In genomic region chr3:6791161-6791560, GRCh38 we compare ENCODE assay signal across 22 cellular contexts.
DNase-seq lines count a peak whose midpoint lies in the region; ATAC-seq, FAIRE-seq and TF ChIP-seq lines count a peak whose summit lies in the region.
"Had no signal": no experiment of that assay in that cellular context is flagged by ENCODE, and none has a peak within 500 bp of the region (broad histone marks: within the 10 kb centered on the region; RNA-seq: fewer than 3 reads in every experiment).

No MANE protein-coding gene starts in this region.

- no peak overlapping the region for H3K27ac Mint-ChIP-seq in T-helper 2 cell treated with Interferon-gamma antibody and Interleukin-4, amounts not matched to agents 5 μg/mL and 100 μg/mL, for 36 hours
- no peak overlapping the region for H3K27ac Mint-ChIP-seq in activated T-cell treated with anti-CD3 and anti-CD28 coated beads, Interleukin-2, amount 50 U/mL, for 72 hours
- H3K27ac Mint-ChIP-seq in immature natural killer cell: no peak overlapping the region
- no peak overlapping the region for H3K27ac Mint-ChIP-seq in stimulated activated effector memory CD8-positive, alpha-beta T cell treated with anti-CD3 and anti-CD28 coated beads, Interleukin-12 subunit alpha, Interleukin-12 subunit beta, amount 100 ng/mL, for 72 hours
- H3K27ac Mint-ChIP-seq: activated naive CD8-positive, alpha-beta T cell treated with anti-CD3 and anti-CD28 coated beads, Interleukin-2, amount 50 U/mL, for 24 hours; activated T-helper 2 cell treated with anti-CD3 and anti-CD28 coated beads, Interferon-gamma antibody, Interleukin-2, Interleukin-4, amounts not matched to agents 10 μg/mL and 5 μg/mL and 100 μg/mL, durations not matched to agents 14 hours and 24 hours and 36 hours; CD8-positive, alpha-beta T cell; effector memory CD8-positive, alpha-beta T cell; stimulated activated memory B cell treated with anti-CD40 and anti-IgM and Interleukin-4, amounts not matched to agents 10 μg/mL and 1 μg/mL and 100 μg/mL, for 72 hours had no signal

- H3K27ac ChIP-seq in 22Rv1 (no peak overlapping the region), kidney (ENCODE audit: low read depth in 2 of 2, low read length in 2 of 2) (no peak overlapping the region)
- H3K27ac ChIP-seq: GM23248, thyroid gland had no signal

- DNase-seq in astrocyte of the spinal cord (ENCODE audit: low read depth, low spot score) (peak; percentile 40), kidney (no peak), immature natural killer cell (no peak)
- no peak for DNase-seq in T-helper 2 cell treated with Interferon-gamma antibody and Interleukin-4, amounts not matched to agents 5 μg/mL and 100 μg/mL, for 36 hours (ENCODE audit: low spot score)
- no peak for DNase-seq in activated T-cell treated with anti-CD3 and anti-CD28 coated beads, Interleukin-2, amount 50 U/mL, for 72 hours
- no peak for DNase-seq in stimulated activated effector memory CD8-positive, alpha-beta T cell treated with anti-CD3 and anti-CD28 coated beads, Interleukin-12 subunit alpha, Interleukin-12 subunit beta, amount 100 ng/mL, for 72 hours (ENCODE audit: low spot score in 2 of 2)
- DNase-seq: activated CD4-positive, alpha-beta T cell treated with anti-CD3 and anti-CD28 coated beads for 1 hour; activated naive CD8-positive, alpha-beta T cell treated with anti-CD3 and anti-CD28 coated beads, Interleukin-2, amount 50 U/mL, for 24 hours; CD8-positive, alpha-beta T cell; DMS79 treated with DMSO at 0.1 percent for 48 hours; effector memory CD8-positive, alpha-beta T cell; GM23248; midbrain; NCI-H2029; retina; T1000; thyroid gland had no signal

- H3K9me3 Mint-ChIP-seq in T-helper 2 cell treated with Interferon-gamma antibody and Interleukin-4, amounts not matched to agents 5 μg/mL and 100 μg/mL, for 36 hours: no peaks in the 10 kb centered on the region
- H3K9me3 Mint-ChIP-seq in activated T-cell treated with anti-CD3 and anti-CD28 coated beads, Interleukin-2, amount 50 U/mL, for 72 hours: no peaks in the 10 kb centered on the region
- H3K9me3 Mint-ChIP-seq in immature natural killer cell: peaks cover 0 to 11% (median under 1%) of the 10 kb centered on the region in 6 donors
- peaks cover 5% of the 10 kb centered on the region for H3K9me3 Mint-ChIP-seq in stimulated activated effector memory CD8-positive, alpha-beta T cell treated with anti-CD3 and anti-CD28 coated beads, Interleukin-12 subunit alpha, Interleukin-12 subunit beta, amount 100 ng/mL, for 72 hours
- H3K9me3 Mint-ChIP-seq: activated naive CD8-positive, alpha-beta T cell treated with anti-CD3 and anti-CD28 coated beads, Interleukin-2, amount 50 U/mL, for 24 hours; activated T-helper 2 cell treated with anti-CD3 and anti-CD28 coated beads, Interferon-gamma antibody, Interleukin-2, Interleukin-4, amounts not matched to agents 10 μg/mL and 5 μg/mL and 100 μg/mL, durations not matched to agents 14 hours and 24 hours and 36 hours; stimulated activated memory B cell treated with anti-CD40 and anti-IgM and Interleukin-4, amounts not matched to agents 10 μg/mL and 1 μg/mL and 100 μg/mL, for 72 hours had no signal

- H3K36me3 ChIP-seq in Loucy (ENCODE audit: insufficient read depth, low read length) (no peaks in the 10 kb centered on the region), kidney (ENCODE audit: control insufficient read depth in 1 of 2, insufficient read depth in 2 of 2, low read length in 2 of 2) (no peaks in the 10 kb centered on the region)
- H3K36me3 ChIP-seq: thyroid gland had no signal

- intact Hi-C loops in kidney (cut with DNase I): no loop called here

- FAIRE-seq in kidney (lab: Jason Lieb, UNC): peak; percentile 63

- TF ChIP-seq CTCF in 22Rv1 (IDR thresholded peaks at IDR 0.05) (peak; percentile 12; the same call in 1 of the 2 replicates), Loucy (conservative IDR thresholded peaks at IDR 0.05; ENCODE audit: low read length) (peak; percentile 44), astrocyte of the spinal cord (IDR thresholded peaks at IDR 0.05; ENCODE audit: low read depth, low read length) (peak; percentile 26), kidney (IDR thresholded peaks at IDR 0.05; ENCODE audit: borderline replicate concordance, extremely low read depth, insufficient read depth) (no peak)

- H3K9ac ChIP-seq in Loucy (ENCODE audit: low read depth, low read length, poor library complexity, severe bottlenecking) (no peak overlapping the region), kidney (ENCODE audit: low read length in 2 of 2) (no peak overlapping the region)
- H3K9ac ChIP-seq: GM23248 had no signal

- H3F3A ChIP-seq in Loucy (ENCODE audit: low read depth): no peaks in the 10 kb centered on the region

- H3K36me3 Mint-ChIP-seq in T-helper 2 cell treated with Interferon-gamma antibody and Interleukin-4, amounts not matched to agents 5 μg/mL and 100 μg/mL, for 36 hours (ENCODE audit: low read depth): no peaks in the 10 kb centered on the region
- no peaks in the 10 kb centered on the region for H3K36me3 Mint-ChIP-seq in activated T-cell treated with anti-CD3 and anti-CD28 coated beads, Interleukin-2, amount 50 U/mL, for 72 hours (ENCODE audit: insufficient read depth in 2 of 2)
- no peaks in the 10 kb centered on the region for H3K36me3 Mint-ChIP-seq in immature natural killer cell
- H3K36me3 Mint-ChIP-seq in stimulated activated effector memory CD8-positive, alpha-beta T cell treated with anti-CD3 and anti-CD28 coated beads, Interleukin-12 subunit alpha, Interleukin-12 subunit beta, amount 100 ng/mL, for 72 hours: no peaks in the 10 kb centered on the region
- H3K36me3 Mint-ChIP-seq: CD8-positive, alpha-beta T cell; stimulated activated memory B cell treated with anti-CD40 and anti-IgM and Interleukin-4, amounts not matched to agents 10 μg/mL and 1 μg/mL and 100 μg/mL, for 72 hours had no signal

- H3K27me3 ChIP-seq in Loucy (ENCODE audit: insufficient read depth, low read length, poor library complexity, severe bottlenecking): no peaks in the 10 kb centered on the region
- H3K27me3 ChIP-seq: thyroid gland had no signal

- H3K4me1 ChIP-seq in Loucy (ENCODE audit: insufficient read depth, low read length, poor library complexity, severe bottlenecking) (no peaks in the 10 kb centered on the region), kidney (ENCODE audit: control insufficient read depth in 1 of 2, insufficient read depth in 1 of 2, low read depth in 1 of 2, low read length in 2 of 2) (no peaks in the 10 kb centered on the region)
- H3K4me1 ChIP-seq: thyroid gland had no signal

- H2AFZ ChIP-seq in Loucy (ENCODE audit: low read length): no peak overlapping the region
- H2AFZ ChIP-seq: GM23248 had no signal

- H3K27me3 Mint-ChIP-seq in T-helper 2 cell treated with Interferon-gamma antibody and Interleukin-4, amounts not matched to agents 5 μg/mL and 100 μg/mL, for 36 hours (ENCODE audit: low read depth): no peaks in the 10 kb centered on the region
- H3K27me3 Mint-ChIP-seq in activated T-cell treated with anti-CD3 and anti-CD28 coated beads, Interleukin-2, amount 50 U/mL, for 72 hours (ENCODE audit: low read depth): no peaks in the 10 kb centered on the region
- H3K27me3 Mint-ChIP-seq in immature natural killer cell (ENCODE audit: low read depth in 3 of 3): peaks cover 0 to 2% (median 0%) of the 10 kb centered on the region in 3 donors
- H3K27me3 Mint-ChIP-seq: activated naive CD8-positive, alpha-beta T cell treated with anti-CD3 and anti-CD28 coated beads, Interleukin-2, amount 50 U/mL, for 24 hours; central memory CD8-positive, alpha-beta T cell; effector memory CD8-positive, alpha-beta T cell; stimulated activated memory B cell treated with anti-CD40 and anti-IgM and Interleukin-4, amounts not matched to agents 10 μg/mL and 1 μg/mL and 100 μg/mL, for 72 hours had no signal

- no peak for ATAC-seq in activated T-cell treated with anti-CD3 and anti-CD28 coated beads, Interleukin-2, amount 50 U/mL, for 72 hours (replicated peaks in 1 of 2)
- ATAC-seq in stimulated activated effector memory CD8-positive, alpha-beta T cell treated with anti-CD3 and anti-CD28 coated beads, Interleukin-12 subunit alpha, Interleukin-12 subunit beta, amount 100 ng/mL, for 72 hours: no peak
- ATAC-seq: activated naive CD8-positive, alpha-beta T cell treated with anti-CD3 and anti-CD28 coated beads, Interleukin-2, amount 50 U/mL, for 24 hours; CD8-positive, alpha-beta T cell; effector memory CD8-positive, alpha-beta T cell; stimulated activated memory B cell treated with anti-CD40 and anti-IgM and Interleukin-4, amounts not matched to agents 10 μg/mL and 1 μg/mL and 100 μg/mL, for 72 hours had no signal

- H3K79me2 ChIP-seq in Loucy (ENCODE audit: insufficient read depth, low read length): no peaks in the 10 kb centered on the region

- H4K20me1 ChIP-seq in Loucy (ENCODE audit: insufficient read depth, low read length, poor library complexity, severe bottlenecking): no peaks in the 10 kb centered on the region

- no peaks in the 10 kb centered on the region for H3K9me2 ChIP-seq in Loucy (replicated peaks; ENCODE audit: low read depth, low read length)

- H3K4me3 ChIP-seq in Loucy (ENCODE audit: low read length, poor library complexity, severe bottlenecking) (no peak overlapping the region), astrocyte of the spinal cord (ENCODE audit: low read depth, low read length) (no peak overlapping the region), kidney (ENCODE audit: low read length in 2 of 2) (no peak overlapping the region)
- H3K4me3 ChIP-seq: GM23248, thyroid gland had no signal

- in situ Hi-C loops in astrocyte of the spinal cord (cut with HindIII; ENCODE audit: low sequenced_read_pairs): no loop called here

- H3K4me2 ChIP-seq in Loucy (ENCODE audit: low read depth, low read length, poor library complexity, severe bottlenecking): no peak overlapping the region

- H3K9me3 ChIP-seq in Loucy (ENCODE audit: insufficient read depth, low read depth, low read length) (no peaks in the 10 kb centered on the region), kidney (ENCODE audit: control insufficient read depth in 1 of 2, low read length in 2 of 2) (no peaks in the 10 kb centered on the region)
- H3K9me3 ChIP-seq: thyroid gland had no signal

- no peaks in the 10 kb centered on the region for H3K4me1 Mint-ChIP-seq in T-helper 2 cell treated with Interferon-gamma antibody and Interleukin-4, amounts not matched to agents 5 μg/mL and 100 μg/mL, for 36 hours (ENCODE audit: low read depth)
- H3K4me1 Mint-ChIP-seq in activated T-cell treated with anti-CD3 and anti-CD28 coated beads, Interleukin-2, amount 50 U/mL, for 72 hours (ENCODE audit: low read depth): no peaks in the 10 kb centered on the region
- no peaks in the 10 kb centered on the region for H3K4me1 Mint-ChIP-seq in immature natural killer cell
- no peaks in the 10 kb centered on the region for H3K4me1 Mint-ChIP-seq in stimulated activated effector memory CD8-positive, alpha-beta T cell treated with anti-CD3 and anti-CD28 coated beads, Interleukin-12 subunit alpha, Interleukin-12 subunit beta, amount 100 ng/mL, for 72 hours
- H3K4me1 Mint-ChIP-seq: activated naive CD8-positive, alpha-beta T cell treated with anti-CD3 and anti-CD28 coated beads, Interleukin-2, amount 50 U/mL, for 24 hours; central memory CD8-positive, alpha-beta T cell; stimulated activated memory B cell treated with anti-CD40 and anti-IgM and Interleukin-4, amounts not matched to agents 10 μg/mL and 1 μg/mL and 100 μg/mL, for 72 hours had no signal

- H3K4me3 Mint-ChIP-seq in T-helper 2 cell treated with Interferon-gamma antibody and Interleukin-4, amounts not matched to agents 5 μg/mL and 100 μg/mL, for 36 hours: no peak overlapping the region
- H3K4me3 Mint-ChIP-seq in activated T-cell treated with anti-CD3 and anti-CD28 coated beads, Interleukin-2, amount 50 U/mL, for 72 hours: no peak overlapping the region
- H3K4me3 Mint-ChIP-seq in immature natural killer cell: no peak overlapping the region
- no peak overlapping the region for H3K4me3 Mint-ChIP-seq in stimulated activated effector memory CD8-positive, alpha-beta T cell treated with anti-CD3 and anti-CD28 coated beads, Interleukin-12 subunit alpha, Interleukin-12 subunit beta, amount 100 ng/mL, for 72 hours
- H3K4me3 Mint-ChIP-seq: activated naive CD8-positive, alpha-beta T cell treated with anti-CD3 and anti-CD28 coated beads, Interleukin-2, amount 50 U/mL, for 24 hours; CD8-positive, alpha-beta T cell; central memory CD8-positive, alpha-beta T cell; effector memory CD8-positive, alpha-beta T cell; stimulated activated memory B cell treated with anti-CD40 and anti-IgM and Interleukin-4, amounts not matched to agents 10 μg/mL and 1 μg/mL and 100 μg/mL, for 72 hours had no signal
